21 cellular contexts compared by ENCODE assay signal in genomic region chr18:71105078-71105819, GRCh38.
DNase-seq lines count a peak whose midpoint lies in the region; ATAC-seq, FAIRE-seq and TF ChIP-seq lines count a peak whose summit lies in the region.
"Had no signal": no experiment of that assay in that cellular context is flagged by ENCODE, and none has a peak within 500 bp of the region (broad histone marks: within the 10 kb centered on the region; RNA-seq: fewer than 3 reads in every experiment).

No MANE protein-coding gene starts in this region.

- H3K36me3 ChIP-seq in astrocyte (ENCODE audit: insufficient read depth, low read length) (no peaks in the 10 kb centered on the region), vagina (no peaks in the 10 kb centered on the region)
- H3K36me3 ChIP-seq: BLaER1, Peyer's patch had no signal

- peaks cover 2% of the 10 kb centered on the region for H3K9me3 Mint-ChIP-seq in astrocyte (ENCODE audit: unreplicated experiment)
- H3K9me3 Mint-ChIP-seq: T-helper 1 cell treated with Interleukin-12 subunit alpha and Interleukin-12 subunit beta and Interleukin-4 antibody, amounts not matched to agents 30 μg/mL and 1 μg/mL, for 36 hours had no signal

- peak overlapping the region; percentile 86 for H2AFZ ChIP-seq in astrocyte (ENCODE audit: low read depth, low read length)

- no peak for TF ChIP-seq CTCF in astrocyte (IDR thresholded peaks at IDR 0.05; ENCODE audit: insufficient read depth, low read depth, low read length)
- TF ChIP-seq CTCF in vagina (IDR thresholded peaks at IDR 0.05), result no peak

- H3K4me3 ChIP-seq in astrocyte (ENCODE audit: insufficient read depth, low read depth, low read length) (peak overlapping the region; percentile 32), vagina (no peak overlapping the region)
- H3K4me3 ChIP-seq: BLaER1, Peyer's patch, smooth muscle cell had no signal

- H3K79me2 ChIP-seq in astrocyte (ENCODE audit: insufficient read depth, low read length), result no peaks in the 10 kb centered on the region

- no peak for FAIRE-seq in astrocyte (lab: Jason Lieb, UNC)
- FAIRE-seq: H1 had no signal

- H3K27ac Mint-ChIP-seq in astrocyte (ENCODE audit: unreplicated experiment), result no peak overlapping the region
- H3K27ac Mint-ChIP-seq: activated naive CD8-positive, alpha-beta T cell; T-helper 1 cell treated with Interleukin-12 subunit alpha and Interleukin-12 subunit beta and Interleukin-4 antibody, amounts not matched to agents 30 μg/mL and 1 μg/mL, for 36 hours had no signal

- intact Hi-C loops in sciatic nerve (cut with DNase I), result no loop called here
- intact Hi-C loops in vagina (cut with DNase I), result no loop called here

- H3K27ac ChIP-seq in astrocyte (ENCODE audit: low read depth, low read length) (peak overlapping the region; percentile 80), vagina (no peak overlapping the region)
- H3K27ac ChIP-seq: BLaER1, foreskin keratinocyte, Peyer's patch had no signal

- H3K4me2 ChIP-seq in astrocyte (ENCODE audit: low read length), result peak overlapping the region; percentile 83
- H3K4me2 ChIP-seq: BLaER1, smooth muscle cell had no signal

- H3K4me3 Mint-ChIP-seq in astrocyte (ENCODE audit: unreplicated experiment), result no peak overlapping the region
- H3K4me3 Mint-ChIP-seq: activated naive CD8-positive, alpha-beta T cell; T-helper 1 cell treated with Interleukin-12 subunit alpha and Interleukin-12 subunit beta and Interleukin-4 antibody, amounts not matched to agents 30 μg/mL and 1 μg/mL, for 36 hours had no signal

- no peaks in the 10 kb centered on the region for H3K36me3 Mint-ChIP-seq in astrocyte (ENCODE audit: low read depth, unreplicated experiment)
- H3K36me3 Mint-ChIP-seq: activated naive CD8-positive, alpha-beta T cell had no signal

- ATAC-seq in sciatic nerve (peak; percentile 74), HG02610 (IDR thresholded peaks at IDR 0.05; ENCODE audit: unreplicated experiment) (no peak)
- ATAC-seq: activated CD4-positive, CD25-positive, alpha-beta regulatory T cell treated with anti-CD3 and anti-CD28 coated beads, Interleukin-2, amount 50 U/mL, for 24 hours; foreskin keratinocyte had no signal

- H3K4me1 Mint-ChIP-seq in astrocyte (ENCODE audit: low read depth, unreplicated experiment), result no peaks in the 10 kb centered on the region

- no peaks in the 10 kb centered on the region for H3K27me3 ChIP-seq in astrocyte (ENCODE audit: insufficient read depth, low read length)
- no peaks in the 10 kb centered on the region for H3K27me3 ChIP-seq in vagina
- H3K27me3 ChIP-seq: BLaER1, foreskin keratinocyte, Peyer's patch had no signal

- peak; percentile 2 for DNase-seq in HCEC 1CT
- DNase-seq in astrocyte (ENCODE audit: low read depth), result peak; percentile 62
- DNase-seq in globus pallidus (ENCODE audit: low spot score), result peak; percentile 15
- DNase-seq in sciatic nerve (ENCODE audit: low spot score), result no peak
- no peak for DNase-seq in vagina (ENCODE audit: extremely low spot score in 2 of 2)
- DNase-seq in SW 1271 (lab: John Stamatoyannopoulos, UW), result no peak
- DNase-seq in HuH-7 (ENCODE audit: low spot score), result no peak
- DNase-seq: dermis blood vessel endothelial cell, foreskin keratinocyte, KBM-7, NCI-H1436 treated with DMSO at 0.1 percent for 48 hours, NCI-H446 treated with DMSO at 0.1 percent for 48 hours, occipital lobe, Peyer's patch had no signal

- peaks cover 8% of the 10 kb centered on the region for H3K4me1 ChIP-seq in astrocyte (ENCODE audit: insufficient read depth, low read length)
- H3K4me1 ChIP-seq in vagina, result no peaks in the 10 kb centered on the region
- H3K4me1 ChIP-seq: BLaER1, foreskin keratinocyte, Peyer's patch had no signal

- H3K9ac ChIP-seq in astrocyte (ENCODE audit: low read length), result peak overlapping the region; percentile 78
- H3K9ac ChIP-seq: BLaER1 had no signal

- TF ChIP-seq POLR2A in vagina (IDR thresholded peaks at IDR 0.05), result no peak

- no peaks in the 10 kb centered on the region for H3K27me3 Mint-ChIP-seq in astrocyte (ENCODE audit: low read depth, unreplicated experiment)

- H4K20me1 ChIP-seq in astrocyte (ENCODE audit: insufficient read depth, low read length), result no peaks in the 10 kb centered on the region
- H4K20me1 ChIP-seq: BLaER1 had no signal

- no peaks in the 10 kb centered on the region for H3K9me3 ChIP-seq in astrocyte (ENCODE audit: insufficient read depth, low read depth, low read length)
- no peaks in the 10 kb centered on the region for H3K9me3 ChIP-seq in vagina
- H3K9me3 ChIP-seq: BLaER1, Peyer's patch had no signal

Comparison
In these comparisons a context has a peak if more than half of its experiments do, and no peak if none do; other contexts are left out.
1. DNase-seq: peak in HCEC 1CT (single experiment), astrocyte (single experiment) and globus pallidus (single experiment); none in sciatic nerve (single experiment), vagina (0 of 2), SW 1271 (0 of 2) and HuH-7 (single experiment).